In genomic region chr5:140311011-140311467, GRCh38 we compare ENCODE assay signal across 12 cellular contexts. TPM values are rescaled to one million over a fixed set of nuclear protein-coding genes. Genes with fewer than 3 reads are reported as not detected.
DNase-seq lines count a peak whose midpoint lies in the region; ATAC-seq and TF ChIP-seq lines count a peak whose summit lies in the region.
"Had no signal": no experiment of that assay in that cellular context is flagged by ENCODE, and none has a peak within 500 bp of the region (broad histone marks: within the 10 kb centered on the region; RNA-seq: fewer than 3 reads in every experiment).

No MANE protein-coding gene starts in this region.

- peaks cover 3% of the 10 kb centered on the region for H3K27me3 Mint-ChIP-seq in endothelial cell (ENCODE audit: unreplicated experiment)

- H3K9me3 ChIP-seq in AG04450 (ENCODE audit: control insufficient read depth, insufficient read depth, low read length) (no peaks in the 10 kb centered on the region), muscle layer of colon (ENCODE audit: low read length) (no peaks in the 10 kb centered on the region)

- H3K4me1 ChIP-seq in muscle layer of colon (ENCODE audit: insufficient read depth, low read length) = peaks cover 21% of the 10 kb centered on the region

- H3K36me3 ChIP-seq in muscle layer of colon (ENCODE audit: insufficient read depth, low read length) = no peaks in the 10 kb centered on the region

- ATAC-seq in HG02852 (IDR thresholded peaks at IDR 0.05; ENCODE audit: unreplicated experiment) (no peak), HG02588 (IDR thresholded peaks at IDR 0.05; ENCODE audit: unreplicated experiment) (no peak)

- H3K4me1 Mint-ChIP-seq in endothelial cell (ENCODE audit: unreplicated experiment) = peaks cover 24% of the 10 kb centered on the region
- H3K4me1 Mint-ChIP-seq: activated naive CD4-positive, alpha-beta T cell treated with anti-CD3 and anti-CD28 coated beads, Interleukin-2, amount 50 U/mL, for 24 hours; CD4-positive, alpha-beta memory T cell had no signal

- POLR2A ChIA-PET in AG04450 (lab: Yijun Ruan, JAX) = interaction anchor here (1.1 kb wide), 1 partner anchor 35 kb away, joined by 5 read pairs; the partner anchor contains the start of gene HBEGF

- no peaks in the 10 kb centered on the region for H3K9me3 Mint-ChIP-seq in endothelial cell (ENCODE audit: unreplicated experiment)
- H3K9me3 Mint-ChIP-seq: activated naive CD4-positive, alpha-beta T cell treated with anti-CD3 and anti-CD28 coated beads, Interleukin-2, amount 50 U/mL, for 24 hours; CD4-positive, alpha-beta memory T cell had no signal

- no peak overlapping the region for H3K9ac ChIP-seq in muscle layer of colon (ENCODE audit: low read length)

- DNase-seq in AG04450 (ENCODE audit: low read depth, low spot score) (peak; percentile 72), OCI-M1 (lab: John Stamatoyannopoulos, UW) (peak; percentile 36), epithelial cell of proximal tubule (ENCODE audit: low read depth) (peak; percentile 82), endothelial cell (ENCODE audit: low spot score) (no peak), CD1c-positive myeloid dendritic cell (ENCODE audit: extremely low spot score) (no peak)
- DNase-seq: CD4-positive, alpha-beta memory T cell; NCI-H526 treated with DMSO at 0.1 percent for 48 hours had no signal

- H3K4me3 ChIP-seq in AG04450 (ENCODE audit: low read depth, low read length) (no peak overlapping the region), epithelial cell of proximal tubule (ENCODE audit: low read depth, low read length) (no peak overlapping the region), muscle layer of colon (ENCODE audit: low read depth in 1 of 2, low read length in 2 of 2) (no peak overlapping the region)

- no peaks in the 10 kb centered on the region for H3K36me3 Mint-ChIP-seq in endothelial cell (ENCODE audit: low read depth, unreplicated experiment)
- H3K36me3 Mint-ChIP-seq: activated naive CD4-positive, alpha-beta T cell treated with anti-CD3 and anti-CD28 coated beads, Interleukin-2, amount 50 U/mL, for 24 hours; CD4-positive, alpha-beta memory T cell had no signal

- no peaks in the 10 kb centered on the region for H3K27me3 ChIP-seq in AG04450 (ENCODE audit: control insufficient read depth, insufficient read depth, low read length)
- H3K27me3 ChIP-seq in muscle layer of colon (ENCODE audit: control insufficient read depth in 1 of 2, insufficient read depth in 2 of 2, low read length in 2 of 2) = no peaks in the 10 kb centered on the region

- no peak overlapping the region for H3K27ac Mint-ChIP-seq in endothelial cell (ENCODE audit: unreplicated experiment)
- H3K27ac Mint-ChIP-seq: activated naive CD4-positive, alpha-beta T cell treated with anti-CD3 and anti-CD28 coated beads, Interleukin-2, amount 50 U/mL, for 24 hours; CD4-positive, alpha-beta memory T cell had no signal

- no peak overlapping the region for H3K4me3 Mint-ChIP-seq in endothelial cell (ENCODE audit: unreplicated experiment)
- H3K4me3 Mint-ChIP-seq: activated naive CD4-positive, alpha-beta T cell treated with anti-CD3 and anti-CD28 coated beads, Interleukin-2, amount 50 U/mL, for 24 hours; CD4-positive, alpha-beta memory T cell had no signal

- H3K27ac ChIP-seq in AG04450 (ENCODE audit: low read depth, low read length) (no peak overlapping the region), muscle layer of colon (ENCODE audit: low read depth, low read length) (peak overlapping the region; percentile 10)

- TF ChIP-seq CTCF in AG04450 (IDR thresholded peaks at IDR 0.05; ENCODE audit: low read depth, low read length) = no peak
- no peak for TF ChIP-seq CTCF in epithelial cell of proximal tubule (conservative IDR thresholded peaks at IDR 0.05; ENCODE audit: low read depth, low read length)
- TF ChIP-seq CTCF in endothelial cell (IDR thresholded peaks at IDR 0.05; ENCODE audit: unreplicated experiment) = no peak

- CTCF ChIA-PET in AG04450 (lab: Charles Lee) = interaction anchor here (1.1 to 2.2 kb wide), 4 partner anchors 35 to 67 kb away, joined by 3 to 10 read pairs (median 4); partner anchors contain the start of gene HBEGF

RNA-seq across cellular contexts. Expression of gene PFDN1, which starts 8.1 kb away (rescaled TPM):
- 112 TPM in 2 replicates for polyA plus RNA-seq in AG04450 (2011; rRNA removed)
- 63.8 and 90.4 TPM in 2 replicates for polyA minus RNA-seq in AG04450 (2011; rRNA and poly(A)+ RNA removed)
- total RNA-seq in epithelial cell of proximal tubule (159 and 173 TPM in 2 replicates), endothelial cell (ENCODE audit: unreplicated experiment) (86.2 TPM)

RNA-seq across cellular contexts. Expression of gene HBEGF, which starts 35.4 kb away (rescaled TPM):
- 6.6 and 7.0 TPM in 2 replicates for polyA plus RNA-seq in AG04450 (2011; rRNA removed)
- 2.2 and 3.3 TPM in 2 replicates for polyA minus RNA-seq in AG04450 (2011; rRNA and poly(A)+ RNA removed)
- 25.0 and 25.6 TPM in 2 replicates for total RNA-seq in epithelial cell of proximal tubule
- 22.6 TPM for total RNA-seq in endothelial cell (ENCODE audit: unreplicated experiment)

RNA-seq across cellular contexts. Expression of gene SLC4A9, which starts 49.0 kb away (rescaled TPM):
- not detected in 2 replicates for polyA plus RNA-seq in AG04450 (2011; rRNA removed)
- not detected in 2 replicates for polyA minus RNA-seq in AG04450 (2011; rRNA and poly(A)+ RNA removed)
- total RNA-seq in epithelial cell of proximal tubule (not detected in 2 replicates), endothelial cell (ENCODE audit: unreplicated experiment) (0.23 TPM)
- total RNA-seq: CD4-positive, alpha-beta memory T cell; posterior vena cava had no signal
- polyA plus RNA-seq: CD4-positive, alpha-beta memory T cell had no signal

Comparison
In these comparisons a context has a peak if more than half of its experiments do, and no peak if none do; other contexts are left out.
1. DNase-seq: peak in AG04450 (single experiment), OCI-M1 (single experiment) and epithelial cell of proximal tubule (single experiment); none in endothelial cell (single experiment) and CD1c-positive myeloid dendritic cell (single experiment).